ENCODE assay signal across 26 cellular contexts in the genomic region with DNA sequence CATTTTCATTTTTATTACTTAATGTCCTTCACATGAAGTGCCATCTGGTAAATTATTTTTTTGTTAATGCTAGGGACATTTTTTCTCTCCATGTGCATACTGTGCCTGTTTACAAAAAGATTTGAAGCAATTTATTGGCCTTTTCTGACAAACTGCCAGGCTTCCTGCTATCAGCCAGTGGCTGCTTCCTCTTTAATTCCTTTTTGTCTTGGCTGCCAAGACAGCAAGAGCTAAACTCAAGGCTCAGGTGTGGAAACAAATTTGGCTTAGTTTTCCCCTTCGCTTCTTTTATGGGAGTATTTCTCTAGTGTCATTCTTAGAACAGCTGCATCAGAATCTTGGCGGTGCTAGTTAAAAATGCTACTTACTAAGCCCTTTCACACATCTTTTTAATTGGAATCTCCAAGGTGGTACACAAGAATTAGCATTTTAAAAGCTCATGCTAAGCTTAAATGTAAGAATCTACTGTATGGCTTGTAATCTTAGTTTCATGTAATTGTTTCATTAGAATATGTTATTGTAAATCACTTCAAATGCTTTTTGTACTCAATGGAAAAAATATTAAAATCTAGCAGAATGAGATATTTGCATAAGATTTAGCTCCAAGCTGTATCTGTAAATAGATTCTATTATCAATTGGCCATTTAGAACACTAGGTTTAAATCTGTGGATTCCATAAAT.
DNase-seq lines count a peak whose midpoint lies in the region; ATAC-seq, FAIRE-seq and TF ChIP-seq lines count a peak whose summit lies in the region.
"Had no signal": no experiment of that assay in that cellular context is flagged by ENCODE, and none has a peak within 500 bp of the region (broad histone marks: within the 10 kb centered on the region; RNA-seq: fewer than 3 reads in every experiment).

No MANE protein-coding gene starts in this region.

- no peak for TF ChIP-seq EP300 in SK-N-SH (IDR thresholded peaks at IDR 0.05; ENCODE audit: borderline replicate concordance in 1 of 2, low read depth in 1 of 2, low read length in 1 of 2)

- no peaks in the 10 kb centered on the region for H4K20me1 ChIP-seq in SK-N-SH (ENCODE audit: insufficient read depth)

- WGBS in prostate gland, result 9% methylated on average over 2 of the region's 2 CpGs
- 96% methylated on average over 2 of the region's 2 CpGs for WGBS in SK-N-SH (ENCODE audit: low lambda C conversion rate)

- CTCF ChIA-PET in SK-N-SH (lab: Yijun Ruan, JAX), result interaction anchor here (0.9 to 1.0 kb wide), 2 partner anchors 13 to 21 kb away, joined by 3 read pairs; no protein-coding TSS in a partner anchor

- no peak overlapping the region for H2AFZ ChIP-seq in SK-N-SH (ENCODE audit: low read depth)

- POLR2A ChIA-PET in SK-N-SH (lab: Yijun Ruan, JAX), result no interaction called here

- H3K4me2 ChIP-seq in SK-N-SH, result no peak overlapping the region

- TF ChIP-seq RAD21 in SK-N-SH (IDR thresholded peaks at IDR 0.05; ENCODE audit: low read length), result no peak

- no peaks in the 10 kb centered on the region for H3K27me3 ChIP-seq in prostate gland (replicated peaks; ENCODE audit: insufficient read depth)
- no peaks in the 10 kb centered on the region for H3K27me3 ChIP-seq in SK-N-SH (ENCODE audit: insufficient read depth)
- H3K27me3 ChIP-seq: brain microvascular endothelial cell, dorsolateral prefrontal cortex, esophagus squamous epithelium, heart left ventricle, ovary, sigmoid colon, transverse colon had no signal

- no peaks in the 10 kb centered on the region for H3K36me3 ChIP-seq in prostate gland
- H3K36me3 ChIP-seq in SK-N-SH (replicated peaks in 1 of 2; ENCODE audit: control insufficient read depth in 1 of 2, insufficient read depth in 2 of 2, low read length in 1 of 2), result peaks cover 3 to 9% of the 10 kb centered on the region in 2 experiments
- H3K36me3 ChIP-seq: ovary had no signal

- no peak overlapping the region for H3K27ac ChIP-seq in prostate gland
- H3K27ac ChIP-seq in SK-N-SH (ENCODE audit: low read depth in 2 of 2, low read length in 1 of 2), result no peak overlapping the region; a peak in 1 of 4 replicates
- H3K27ac ChIP-seq: brain microvascular endothelial cell, dorsolateral prefrontal cortex, esophagus squamous epithelium, heart left ventricle, ovary, sigmoid colon, transverse colon had no signal

- no peak overlapping the region for H3K9ac ChIP-seq in SK-N-SH

- H3K4me3 ChIP-seq in prostate gland, result no peak overlapping the region
- H3K4me3 ChIP-seq in SK-N-SH (ENCODE audit: low read depth in 2 of 2, low read length in 1 of 2), result no peak overlapping the region
- H3K4me3 ChIP-seq: dorsolateral prefrontal cortex, esophagus squamous epithelium, heart left ventricle, lung, ovary, sigmoid colon, transverse colon had no signal

- no peak for TF ChIP-seq POLR2A in prostate gland (IDR thresholded peaks at IDR 0.05)

- H3F3A ChIP-seq in SK-N-SH (replicated peaks; ENCODE audit: insufficient read depth), result no peaks in the 10 kb centered on the region

- H3K79me2 ChIP-seq in SK-N-SH (ENCODE audit: insufficient read depth), result no peaks in the 10 kb centered on the region

- H3K9me2 ChIP-seq in SK-N-SH, result no peaks in the 10 kb centered on the region

- intact Hi-C loops in prostate gland (cut with DNase I), result no loop called here

- DNase-seq in NCI-H2171 treated with DMSO at 0.1 percent for 48 hours (lab: John Stamatoyannopoulos, UW) (peak; percentile 17), NCI-H2171 (lab: John Stamatoyannopoulos, UW) (no peak), NCI-H446 (lab: John Stamatoyannopoulos, UW) (peak; percentile 32 to 36), cerebellum (ENCODE audit: low spot score) (peak; percentile 32), prostate gland (ENCODE audit: low spot score) (peak; percentile 67), SK-N-SH (no peak), HTR-8/SVneo (ENCODE audit: insufficient read length, low spot score) (no peak)
- DNase-seq: ACHN; activated CD8-positive, alpha-beta memory T cell treated with anti-CD3 and anti-CD28 coated beads for 24 hours; activated naive CD8-positive, alpha-beta T cell treated with anti-CD3 and anti-CD28 coated beads for 36 hours; brain microvascular endothelial cell; CD4-positive, CD25-positive, alpha-beta regulatory T cell; dorsolateral prefrontal cortex; esophagus squamous epithelium; heart left ventricle; IMR-90; NCI-H1092 treated with DMSO at 0.1 percent for 48 hours; NK-92 treated with Interleukin-12 subunit alpha and Interleukin-12 subunit beta, amount 100 ng/mL, for 24 hours; ovary; sigmoid colon; T-cell; transverse colon had no signal

- ATAC-seq in HG02938 (IDR thresholded peaks at IDR 0.05; ENCODE audit: unreplicated experiment), result no peak
- ATAC-seq: heart left ventricle, T-cell had no signal

- H3K4me1 ChIP-seq in prostate gland (replicated peaks), result no peaks in the 10 kb centered on the region
- no peaks in the 10 kb centered on the region; a peak in 1 of 4 replicates for H3K4me1 ChIP-seq in SK-N-SH (ENCODE audit: control insufficient read depth in 1 of 2, insufficient read depth in 2 of 2, low read depth in 1 of 2, low read length in 1 of 2)

- no peaks in the 10 kb centered on the region for H3K9me3 ChIP-seq in prostate gland
- H3K9me3 ChIP-seq in SK-N-SH, result no peaks in the 10 kb centered on the region

- FAIRE-seq in HTR-8/SVneo (lab: Jason Lieb, UNC), result no peak
- FAIRE-seq: H1, islet of Langerhans had no signal

- TF ChIP-seq CTCF in prostate gland (IDR thresholded peaks at IDR 0.05) (no peak), SK-N-SH (IDR thresholded peaks at IDR 0.05) (no peak)

TF ChIP-seq in SK-N-SH, 30 proteins besides CTCF, POLR2A, EP300 and RAD21:
- TF ChIP-seq, protein P1, sequence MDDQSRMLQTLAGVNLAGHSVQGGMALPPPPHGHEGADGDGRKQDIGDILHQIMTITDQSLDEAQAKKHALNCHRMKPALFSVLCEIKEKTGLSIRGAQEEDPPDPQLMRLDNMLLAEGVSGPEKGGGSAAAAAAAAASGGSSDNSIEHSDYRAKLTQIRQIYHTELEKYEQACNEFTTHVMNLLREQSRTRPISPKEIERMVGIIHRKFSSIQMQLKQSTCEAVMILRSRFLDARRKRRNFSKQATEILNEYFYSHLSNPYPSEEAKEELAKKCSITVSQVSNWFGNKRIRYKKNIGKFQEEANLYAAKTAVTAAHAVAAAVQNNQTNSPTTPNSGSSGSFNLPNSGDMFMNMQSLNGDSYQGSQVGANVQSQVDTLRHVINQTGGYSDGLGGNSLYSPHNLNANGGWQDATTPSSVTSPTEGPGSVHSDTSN (IDR thresholded peaks at IDR 0.05), result no peak
- no peak for TF ChIP-seq TEAD4 (IDR thresholded peaks at IDR 0.05; ENCODE audit: borderline replicate concordance, insufficient read depth)
- TF ChIP-seq POLR2AphosphoS5 (IDR thresholded peaks at IDR 0.05; ENCODE audit: low read depth, low read length), result no peak
- TF ChIP-seq MEF2A (IDR thresholded peaks at IDR 0.05; ENCODE audit: borderline replicate concordance, low read depth), result no peak
- TF ChIP-seq GATA2 (CRISPR knock-in tag; IDR thresholded peaks at IDR 0.05), result no peak
- no peak for TF ChIP-seq NFIC (IDR thresholded peaks at IDR 0.05; ENCODE audit: borderline replicate concordance)
- no peak for TF ChIP-seq YY1 (IDR thresholded peaks at IDR 0.05; ENCODE audit: low read depth)
- TF ChIP-seq, protein P2, sequence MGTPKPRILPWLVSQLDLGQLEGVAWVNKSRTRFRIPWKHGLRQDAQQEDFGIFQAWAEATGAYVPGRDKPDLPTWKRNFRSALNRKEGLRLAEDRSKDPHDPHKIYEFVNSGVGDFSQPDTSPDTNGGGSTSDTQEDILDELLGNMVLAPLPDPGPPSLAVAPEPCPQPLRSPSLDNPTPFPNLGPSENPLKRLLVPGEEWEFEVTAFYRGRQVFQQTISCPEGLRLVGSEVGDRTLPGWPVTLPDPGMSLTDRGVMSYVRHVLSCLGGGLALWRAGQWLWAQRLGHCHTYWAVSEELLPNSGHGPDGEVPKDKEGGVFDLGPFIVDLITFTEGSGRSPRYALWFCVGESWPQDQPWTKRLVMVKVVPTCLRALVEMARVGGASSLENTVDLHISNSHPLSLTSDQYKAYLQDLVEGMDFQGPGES (IDR thresholded peaks at IDR 0.05; ENCODE audit: low read depth, low read length), result no peak
- no peak for TF ChIP-seq TCF12 (IDR thresholded peaks at IDR 0.05)
- TF ChIP-seq EZH2phosphoT487 (IDR thresholded peaks at IDR 0.05; ENCODE audit: borderline replicate concordance, low read depth), result no peak
- no peak for TF ChIP-seq RXRA (IDR thresholded peaks at IDR 0.05; ENCODE audit: borderline replicate concordance, low read depth)

Comparison
In these comparisons a context has a peak if more than half of its experiments do, and no peak if none do; other contexts are left out.
1. DNase-seq: peak in NCI-H2171 treated with DMSO at 0.1 percent for 48 hours (single experiment), NCI-H446 (2 of 2), cerebellum (single experiment) and prostate gland (single experiment); none in NCI-H2171 (single experiment), SK-N-SH (single experiment) and HTR-8/SVneo (single experiment).